Comparison of ENCODE assay signal across 9 cellular contexts in genomic region chr10:59830601-59831259, GRCh38.
DNase-seq lines count a peak whose midpoint lies in the region; TF ChIP-seq lines count a peak whose summit lies in the region.
"Had no signal": no experiment of that assay in that cellular context is flagged by ENCODE, and none has a peak within 500 bp of the region (broad histone marks: within the 10 kb centered on the region; RNA-seq: fewer than 3 reads in every experiment).

No MANE protein-coding gene starts in this region.

- WGBS in thyroid gland, 2 donors = 77 to 80% methylated on average over 7 of the region's 7 CpGs

- H3K27ac ChIP-seq in brain microvascular endothelial cell = no peak overlapping the region
- no peak overlapping the region for H3K27ac ChIP-seq in thyroid gland
- H3K27ac ChIP-seq: SK-N-MC had no signal

- DNase-seq in BJ (ENCODE audit: low read depth) (no peak), GM12865 (ENCODE audit: low read depth) (peak; percentile 27), NCI-H345 treated with DMSO at 0.1 percent for 48 hours (lab: John Stamatoyannopoulos, UW; ENCODE audit: unreplicated experiment) (peak; percentile 13), brain microvascular endothelial cell (peak; percentile 54), iPS-NIHi7 (ENCODE audit: extremely low spot score) (peak; percentile 79), thyroid gland (peak; percentile 44 to 64), middle frontal gyrus (ENCODE audit: extremely low spot score, low spot score) (no peak), NCI-H226 (no peak)

- H3K27me3 ChIP-seq in BJ (ENCODE audit: control insufficient read depth, insufficient read depth, low read length) (no peaks in the 10 kb centered on the region), brain microvascular endothelial cell (replicated peaks) (no peaks in the 10 kb centered on the region), thyroid gland (no peaks in the 10 kb centered on the region)

- no peaks in the 10 kb centered on the region for H3K9me3 ChIP-seq in thyroid gland

- TF ChIP-seq CTCF in BJ (IDR thresholded peaks at IDR 0.05; ENCODE audit: insufficient read depth, low read depth, low read length) = peak; percentile 92
- peak; percentile 66 for TF ChIP-seq CTCF in GM12865 (IDR thresholded peaks at IDR 0.05; ENCODE audit: insufficient read depth, low read depth, low read length, missing control alignments)
- peak; percentile 90 for TF ChIP-seq CTCF in brain microvascular endothelial cell (IDR thresholded peaks at IDR 0.05; ENCODE audit: low read depth, low read length, missing control alignments)
- TF ChIP-seq CTCF in thyroid gland (IDR thresholded peaks at IDR 0.05) = peak in 5 of 6 experiments; percentile 52 to 77 (median 67)

- intact Hi-C loops in thyroid gland (cut with DNase I) = no loop called here

- TF ChIP-seq POLR2A in thyroid gland (IDR thresholded peaks at IDR 0.05) = no peak

- H3K4me1 ChIP-seq in thyroid gland = peaks cover 8 to 30% of the 10 kb centered on the region in 2 donors

- no peak overlapping the region for H3K4me3 ChIP-seq in BJ (ENCODE audit: low read depth, low read length)
- no peak overlapping the region for H3K4me3 ChIP-seq in GM12865 (ENCODE audit: low read depth, low read length)
- no peak overlapping the region for H3K4me3 ChIP-seq in brain microvascular endothelial cell (ENCODE audit: low read depth, low read length)
- no peak overlapping the region for H3K4me3 ChIP-seq in thyroid gland (replicated peaks in 1 of 3)
- H3K4me3 ChIP-seq: SK-N-MC had no signal

- in situ Hi-C loops in brain microvascular endothelial cell (cut with HindIII; ENCODE audit: low pct_ligation_motif_present, low sequenced_read_pairs) = no loop called here

- POLR2A ChIA-PET in BJ (lab: Charles Lee) = no interaction called here

- CTCF ChIA-PET in BJ (lab: Yijun Ruan, JAX) = interaction anchor here (0.6 to 2.2 kb wide), 23 partner anchors 8 to 205 kb away, joined by 3 to 15 read pairs (median 4); partner anchors contain the start of gene CCDC6

- H3K36me3 ChIP-seq in BJ (ENCODE audit: control insufficient read depth, insufficient read depth, low read length) (no peaks in the 10 kb centered on the region; the same call in 1 of the 2 replicates), brain microvascular endothelial cell (replicated peaks) (peaks cover 2% of the 10 kb centered on the region), thyroid gland (no peaks in the 10 kb centered on the region)

Comparison
In these comparisons a context has a peak if more than half of its experiments do, and no peak if none do; other contexts are left out.
1. DNase-seq: peak in GM12865 (single experiment), NCI-H345 treated with DMSO at 0.1 percent for 48 hours (single experiment), brain microvascular endothelial cell (single experiment), iPS-NIHi7 (single experiment) and thyroid gland (2 of 2); none in BJ (single experiment), middle frontal gyrus (single experiment) and NCI-H226 (single experiment).
2. Peak in every context shown above with its lines, with median percentiles within 50 percentile points of each other: CTCF ChIP-seq.